8 cellular contexts compared by ENCODE assay signal in the genomic region with DNA sequence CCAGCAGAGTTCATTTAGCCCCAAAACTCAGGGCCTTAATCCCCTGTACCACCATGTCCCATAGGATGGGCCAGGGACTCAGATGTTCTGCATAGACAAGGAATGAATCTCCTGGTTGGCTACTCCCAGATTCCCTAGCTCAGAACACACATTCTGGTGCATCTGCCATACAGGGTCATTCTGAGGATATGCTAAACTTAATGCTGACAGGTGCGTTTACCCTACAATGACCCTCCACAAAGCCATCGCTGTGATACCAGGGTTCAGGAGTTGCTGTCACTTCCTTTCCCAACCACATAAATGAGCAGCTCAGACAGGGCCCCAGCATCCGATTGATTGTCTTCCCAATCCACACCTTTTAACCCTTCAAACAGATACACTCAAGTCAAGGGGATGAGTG.
"Had no signal": no experiment of that assay in that cellular context is flagged by ENCODE, and none has a peak within 500 bp of the region (broad histone marks: within the 10 kb centered on the region; RNA-seq: fewer than 3 reads in every experiment).

No MANE protein-coding gene starts in this region.

- H3K9me3 Mint-ChIP-seq: HFFc6, IgD-negative memory B cell had no signal

- H3K27ac ChIP-seq: GM23248, HL-60 had no signal

- H3K36me3 ChIP-seq: HAP-1 had no signal

- ATAC-seq: HCT116 had no signal

- DNase-seq: GM23248, GOT3, H7, HFFc6 had no signal

- H3K9me3 ChIP-seq: HAP-1 had no signal

- H3K4me3 ChIP-seq: GM23248, HAP-1 had no signal

- H3K27ac Mint-ChIP-seq: HFFc6, IgD-negative memory B cell had no signal

- H3K9ac ChIP-seq: GM23248 had no signal

- H2AFZ ChIP-seq: GM23248 had no signal

- H3K36me3 Mint-ChIP-seq: IgD-negative memory B cell had no signal

- H3K4me3 Mint-ChIP-seq: HFFc6, IgD-negative memory B cell had no signal
